ENCODE assay signal across 9 cellular contexts in genomic region chr7:134932707-134933370, GRCh38. TPM values are rescaled to one million over a fixed set of nuclear protein-coding genes. Genes with fewer than 3 reads are reported as not detected.
DNase-seq lines count a peak whose midpoint lies in the region; ATAC-seq and TF ChIP-seq lines count a peak whose summit lies in the region.
"Had no signal": no experiment of that assay in that cellular context is flagged by ENCODE, and none has a peak within 500 bp of the region (broad histone marks: within the 10 kb centered on the region; RNA-seq: fewer than 3 reads in every experiment).

No MANE protein-coding gene starts in this region.

- H3K79me2 ChIP-seq in OCI-LY3 (ENCODE audit: low read length) = no peaks in the 10 kb centered on the region

- H3K27me3 ChIP-seq in OCI-LY3 (ENCODE audit: low read depth, low read length) (peaks cover 27% of the 10 kb centered on the region; the same call in 1 of the 2 replicates), upper lobe of right lung (no peaks in the 10 kb centered on the region)
- H3K27me3 ChIP-seq: right lobe of liver had no signal

- peaks cover 19% of the 10 kb centered on the region for H3K4me1 ChIP-seq in OCI-LY3 (ENCODE audit: low read length)
- no peaks in the 10 kb centered on the region for H3K4me1 ChIP-seq in upper lobe of right lung

- H3K9ac ChIP-seq in OCI-LY3 (ENCODE audit: low read length) = no peak overlapping the region

- H3K36me3 ChIP-seq in OCI-LY3 (replicated peaks; ENCODE audit: low read depth, low read length) (no peaks in the 10 kb centered on the region), upper lobe of right lung (peaks cover 5% of the 10 kb centered on the region)

- peak; percentile 69 for DNase-seq in Right ventricle myocardium inferior (ENCODE audit: missing footprints)
- no peak for DNase-seq in cardiac septum (ENCODE audit: low spot score)
- peak; percentile 66 for DNase-seq in Right ventricle myocardium superior
- DNase-seq in upper lobe of right lung = no peak
- no peak for DNase-seq in activated effector memory CD4-positive, alpha-beta T cell treated with Interleukin-2 at 50 U/mL for 16 hours
- no peak for DNase-seq in NCI-H524 (lab: John Stamatoyannopoulos, UW)
- DNase-seq: right lobe of liver had no signal

- peak overlapping the region; percentile 86 for H3K4me2 ChIP-seq in OCI-LY3 (ENCODE audit: low read length)

- peak; percentile 75 for ATAC-seq in Right ventricle myocardium inferior
- ATAC-seq in Right ventricle myocardium superior (ENCODE audit: poor library complexity) = peak; percentile 73
- ATAC-seq in upper lobe of right lung = no peak
- ATAC-seq in HG02840 (IDR thresholded peaks at IDR 0.05; ENCODE audit: low FRiP score, unreplicated experiment) = no peak

- intact Hi-C loops in Right ventricle myocardium inferior (cut with DNase I) = loop anchor here (5.0 kb wide), 1 partner anchor 41 kb away; no protein-coding TSS in a partner anchor
- intact Hi-C loops in cardiac septum (cut with DNase I) = loop anchor here (2.0 kb wide), 1 partner anchor 40 kb away; no protein-coding TSS in a partner anchor
- intact Hi-C loops in Right ventricle myocardium superior (cut with DNase I) = no loop called here
- intact Hi-C loops in upper lobe of right lung (cut with DNase I) = no loop called here

- H3K27ac ChIP-seq in OCI-LY3 (ENCODE audit: low read length) (no peak overlapping the region), upper lobe of right lung (peak overlapping the region; percentile 14)
- H3K27ac ChIP-seq: right lobe of liver had no signal

- peak overlapping the region; percentile 11; the same call in 1 of the 2 replicates for H2AFZ ChIP-seq in OCI-LY3 (ENCODE audit: low read depth, low read length)

- H3K4me3 ChIP-seq in OCI-LY3 (ENCODE audit: low read length) (peak overlapping the region; percentile 64), upper lobe of right lung (no peak overlapping the region)
- H3K4me3 ChIP-seq: right lobe of liver had no signal

- no peaks in the 10 kb centered on the region for H4K20me1 ChIP-seq in OCI-LY3 (ENCODE audit: insufficient read depth, low read length)

- no peaks in the 10 kb centered on the region for H3K9me3 ChIP-seq in OCI-LY3 (ENCODE audit: insufficient read depth, low read length)
- H3K9me3 ChIP-seq in upper lobe of right lung = no peaks in the 10 kb centered on the region
- H3K9me3 ChIP-seq: right lobe of liver had no signal

- TF ChIP-seq CTCF in OCI-LY3 (IDR thresholded peaks at IDR 0.05; ENCODE audit: low read depth, low read length) (no peak), upper lobe of right lung (IDR thresholded peaks at IDR 0.05) (no peak)

RNA-seq across cellular contexts. Expression of gene AGBL3, which starts 53.5 kb away (rescaled TPM):
- total RNA-seq in Right ventricle myocardium inferior (2.2 TPM), cardiac septum (1.4 TPM), Right ventricle myocardium superior (1.2 TPM), upper lobe of right lung (3.9 TPM)

Comparison
In these comparisons a context has a peak if more than half of its experiments do, and no peak if none do; other contexts are left out.
1. DNase-seq: peak in Right ventricle myocardium inferior (single experiment) and Right ventricle myocardium superior (single experiment); none in cardiac septum (single experiment), upper lobe of right lung (single experiment), activated effector memory CD4-positive, alpha-beta T cell treated with Interleukin-2 at 50 U/mL for 16 hours (single experiment) and NCI-H524 (0 of 2).
2. intact Hi-C loops: an anchor here in Right ventricle myocardium inferior (5.0 kb wide) and cardiac septum (2.0 kb wide); none called in Right ventricle myocardium superior and upper lobe of right lung.
3. ATAC-seq: peak in Right ventricle myocardium inferior (single experiment) and Right ventricle myocardium superior (single experiment); none in upper lobe of right lung (single experiment) and HG02840 (single experiment).